16 cellular contexts compared by ENCODE assay signal in the genomic region with DNA sequence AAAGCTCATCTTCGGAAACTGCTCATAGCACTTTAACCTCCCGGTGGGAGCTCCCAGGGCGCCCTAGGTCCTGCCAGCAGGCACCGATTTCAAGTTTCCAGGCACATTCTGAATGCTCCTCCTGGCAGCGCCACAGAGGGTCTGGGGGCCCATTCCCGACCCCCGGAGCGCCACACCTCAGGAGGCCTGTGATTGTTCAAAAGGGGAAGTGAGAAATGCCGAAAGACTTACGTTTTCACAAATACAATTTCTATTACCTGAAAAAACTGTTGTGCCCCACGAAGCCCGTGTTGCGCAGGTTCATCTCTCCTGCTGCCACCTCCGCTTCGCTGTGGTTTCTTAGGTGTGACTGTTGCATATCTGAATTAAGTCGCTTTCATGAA. TPM values are rescaled to one million over a fixed set of nuclear protein-coding genes. Genes with fewer than 3 reads are reported as not detected.
DNase-seq lines count a peak whose midpoint lies in the region; ATAC-seq and TF ChIP-seq lines count a peak whose summit lies in the region.
"Had no signal": no experiment of that assay in that cellular context is flagged by ENCODE, and none has a peak within 500 bp of the region (broad histone marks: within the 10 kb centered on the region; RNA-seq: fewer than 3 reads in every experiment).

No MANE protein-coding gene starts in this region.

- ATAC-seq in WTC11 (no peak), mucosa of descending colon (no peak)
- ATAC-seq: PC-3 had no signal

- CTCF ChIA-PET in WTC11 (lab: Charles Lee), result interaction anchor here (0.9 to 2.7 kb wide), 8 partner anchors 10 to 94 kb away, joined by 3 to 13 read pairs (median 4); a partner anchor contains a TSS

- no peaks in the 10 kb centered on the region for H3K23me2 ChIP-seq in H9 (ENCODE audit: insufficient read length, low read depth, low read length, poor library complexity, severe bottlenecking)

- H2BK12ac ChIP-seq in H9 (ENCODE audit: insufficient read length, low read depth, low read length), result no peak overlapping the region

- H2BK20ac ChIP-seq in H9 (ENCODE audit: low read depth, low read length, poor library complexity, severe bottlenecking), result no peak overlapping the region

- intact Hi-C loops in mucosa of descending colon (cut with DNase I, micrococcal nuclease), result no loop called here

- no peaks in the 10 kb centered on the region for H3K36me3 Mint-ChIP-seq in H9 (ENCODE audit: insufficient read depth in 1 of 3, low read depth in 3 of 3)
- no peaks in the 10 kb centered on the region for H3K36me3 Mint-ChIP-seq in WTC11
- peaks cover 5% of the 10 kb centered on the region for H3K36me3 Mint-ChIP-seq in glutamatergic neuron (ENCODE audit: unreplicated experiment)

- H3K79me1 ChIP-seq in H9 (ENCODE audit: insufficient read depth, low read depth, low read length, poor library complexity, severe bottlenecking), result no peaks in the 10 kb centered on the region

- H3K27ac Mint-ChIP-seq in H9, result no peak overlapping the region
- no peak overlapping the region for H3K27ac Mint-ChIP-seq in WTC11
- peak overlapping the region; percentile 100 for H3K27ac Mint-ChIP-seq in glutamatergic neuron (ENCODE audit: unreplicated experiment)

- H3K27me3 Mint-ChIP-seq in H9 (ENCODE audit: low read depth) (peaks cover 65% of the 10 kb centered on the region), WTC11 (ENCODE audit: low read depth) (peaks cover 37% of the 10 kb centered on the region), glutamatergic neuron (ENCODE audit: unreplicated experiment) (peaks cover 60% of the 10 kb centered on the region)

- POLR2A ChIA-PET in WTC11 (lab: Charles Lee), result no interaction called here

- no peak overlapping the region for H3K23ac ChIP-seq in H9 (ENCODE audit: insufficient read length, low read depth, low read length)

- H3K18ac ChIP-seq in H9 (ENCODE audit: insufficient read length, low read depth, low read length), result no peak overlapping the region

- no peak overlapping the region for H3K27ac ChIP-seq in H9 (ENCODE audit: insufficient read length, low read depth, low read length)

- peak overlapping the region; percentile 13 for H3K4me2 ChIP-seq in H9 (ENCODE audit: insufficient read depth, insufficient read length, low read length)

- H4K8ac ChIP-seq in H9 (replicated peaks; ENCODE audit: insufficient read length, low read depth, low read length), result no peak overlapping the region

- H2AK5ac ChIP-seq in H9 (ENCODE audit: insufficient read length, low read length), result no peak overlapping the region

- no peaks in the 10 kb centered on the region for H3K36me3 ChIP-seq in neuron (ENCODE audit: insufficient read depth, low read length)
- no peaks in the 10 kb centered on the region for H3K36me3 ChIP-seq in mucosa of descending colon (ENCODE audit: low read depth)

- H3K14ac ChIP-seq in H9 (ENCODE audit: insufficient read depth, low read length), result no peak overlapping the region

- DNase-seq in H9, result no peak
- no peak for DNase-seq in WTC11 (ENCODE audit: low spot score)
- peak; percentile 47 for DNase-seq in glutamatergic neuron
- DNase-seq in T1000 (lab: John Stamatoyannopoulos, UW), result no peak
- no peak for DNase-seq in stimulated activated CD4-positive, alpha-beta T cell treated with anti-CD3 and anti-CD28 coated beads, Interleukin-4, amount 100 ng/mL, for 4 hours
- no peak for DNase-seq in mucosa of descending colon
- DNase-seq: COR-L47, GF-D8, NCI-H1105 treated with DMSO at 0.1 percent for 48 hours, NCI-H1694 treated with DMSO at 0.1 percent for 48 hours, NCI-H345 had no signal

- peak overlapping the region; percentile 39 for H3K4me3 ChIP-seq in neuron (ENCODE audit: low read length)
- no peak overlapping the region for H3K4me3 ChIP-seq in mucosa of descending colon

- TF ChIP-seq CTCF in H9 (conservative IDR thresholded peaks at IDR 0.05) (no peak), WTC11 (IDR thresholded peaks at IDR 0.05) (no peak), glutamatergic neuron (IDR thresholded peaks at IDR 0.05; ENCODE audit: partially characterized antibody, unreplicated experiment) (no peak), mucosa of descending colon (IDR thresholded peaks at IDR 0.05) (no peak)

- H3T11ph ChIP-seq in H9 (ENCODE audit: low read length), result no peak overlapping the region

- H3K9me3 ChIP-seq in H9 (ENCODE audit: control insufficient read depth, low read depth, low read length), result no peaks in the 10 kb centered on the region
- no peaks in the 10 kb centered on the region for H3K9me3 ChIP-seq in neuron (ENCODE audit: low read length)
- no peaks in the 10 kb centered on the region for H3K9me3 ChIP-seq in mucosa of descending colon

- H4K5ac ChIP-seq in H9 (ENCODE audit: insufficient read length, low read depth, low read length), result no peak overlapping the region

- H3K9ac ChIP-seq in H9 (ENCODE audit: extremely low read depth, insufficient read length, low read length), result no peak overlapping the region

- H3K4ac ChIP-seq in H9 (ENCODE audit: low read depth, low read length), result no peak overlapping the region

- H2BK5ac ChIP-seq in H9 (ENCODE audit: insufficient read length, low read length), result no peak overlapping the region

- H2BK120ac ChIP-seq in H9 (ENCODE audit: low read depth, low read length, poor library complexity, severe bottlenecking), result no peak overlapping the region

- WGBS in H9 (ENCODE audit: extremely low coverage, insufficient read length, low lambda C conversion rate), result no CpG with 5 or more reads among the region's 16 CpGs

- H3K79me2 ChIP-seq in H9 (ENCODE audit: insufficient read depth, low read length), result no peaks in the 10 kb centered on the region

- H4K91ac ChIP-seq in H9 (ENCODE audit: insufficient read length, low read depth, low read length), result no peak overlapping the region

- H3K4me3 Mint-ChIP-seq in H9, result peak overlapping the region in 1 of 2 experiments; percentile 70; a peak in 3 of 5 replicates
- peak overlapping the region; percentile 58 for H3K4me3 Mint-ChIP-seq in WTC11
- peak overlapping the region; percentile 99 for H3K4me3 Mint-ChIP-seq in glutamatergic neuron (ENCODE audit: unreplicated experiment)

- H3K27me3 ChIP-seq in H9 (ENCODE audit: insufficient read depth, low read length), result no peaks in the 10 kb centered on the region; the same call in 1 of the 2 replicates
- peaks cover 17% of the 10 kb centered on the region for H3K27me3 ChIP-seq in neuron (ENCODE audit: insufficient read depth, low read length)

- no peak overlapping the region for H3K56ac ChIP-seq in H9 (ENCODE audit: insufficient read length, low read depth, low read length)

- H4K20me1 ChIP-seq in H9 (ENCODE audit: control insufficient read depth, insufficient read depth, insufficient read length), result no peaks in the 10 kb centered on the region

- no peak overlapping the region for H2BK15ac ChIP-seq in H9 (ENCODE audit: low read depth, low read length)

- H3K4me1 ChIP-seq in H9 (ENCODE audit: insufficient read depth, low read length) (peaks cover 4% of the 10 kb centered on the region; the same call in 1 of the 2 replicates), neuron (ENCODE audit: insufficient read depth, low read length) (peaks cover 52% of the 10 kb centered on the region), mucosa of descending colon (ENCODE audit: low read depth) (no peaks in the 10 kb centered on the region)

- no peak overlapping the region for H2AFZ ChIP-seq in H9 (ENCODE audit: low read length)
- H2AFZ ChIP-seq in neuron (ENCODE audit: low read depth, low read length), result no peak overlapping the region

- H3K9me3 Mint-ChIP-seq in H9 (no peaks in the 10 kb centered on the region), WTC11 (no peaks in the 10 kb centered on the region), glutamatergic neuron (ENCODE audit: unreplicated experiment) (peaks cover 58% of the 10 kb centered on the region)

- H3K4me1 Mint-ChIP-seq in H9, result peaks cover 50 to 71% of the 10 kb centered on the region in 2 experiments
- peaks cover 67% of the 10 kb centered on the region for H3K4me1 Mint-ChIP-seq in WTC11
- H3K4me1 Mint-ChIP-seq in glutamatergic neuron (ENCODE audit: low read depth, unreplicated experiment), result peaks cover 41% of the 10 kb centered on the region

TF ChIP-seq in WTC11, 78 proteins besides CTCF, POLR2A, EP300 and RAD21:
- TF ChIP-seq FOXJ3 (CRISPR knock-in tag; IDR thresholded peaks at IDR 0.05; ENCODE audit: borderline replicate concordance) (no peak), TEAD4 (CRISPR knock-in tag; IDR thresholded peaks at IDR 0.05) (no peak), ZNF423 (CRISPR knock-in tag; IDR thresholded peaks at IDR 0.05) (peak; percentile 61; the same call in 1 of the 2 replicates), SOX15 (CRISPR knock-in tag; IDR thresholded peaks at IDR 0.05) (no peak)
TF ChIP-seq in WTC11: peak in this region for 1.

RNA-seq across cellular contexts. Expression of a gene that starts 2.0 kb away (rescaled TPM):
- total RNA-seq in H9 (2021), result 0.68 and 0.79 TPM in 2 replicates
- total RNA-seq in WTC11 (2021), result 1.9 to 4.3 TPM (median 2.0 TPM) in 3 replicates
- total RNA-seq in glutamatergic neuron (ENCODE audit: unreplicated experiment), result 159 TPM
- total RNA-seq in mucosa of descending colon, result under 1 TPM; 0.12 to 0.76 (median 0.14) TPM
- total RNA-seq: Daoy had no signal

RNA-seq across cellular contexts. Expression of a gene that starts 54.9 kb away (rescaled TPM):
- total RNA-seq in H9 (2021) (not detected in 2 replicates), WTC11 (2021) (not detected in 3 replicates), glutamatergic neuron (ENCODE audit: unreplicated experiment) (not detected), mucosa of descending colon (not detected)
- total RNA-seq: Daoy, H7, PC-3, SK-MEL-5 had no signal

Comparison
In these comparisons a context has a peak if more than half of its experiments do, and no peak if none do; other contexts are left out.
1. RNA of a gene that starts 2.0 kb away (total RNA-seq): 159 TPM in glutamatergic neuron (single experiment); 1.9 to 4.3 TPM in WTC11, 0.68 to 0.79 TPM in H9 and 0.12 to 0.76 TPM in mucosa of descending colon; every median in the first group is over 10 times any median in the second.